ENCODE assay signal across 17 cellular contexts in genomic region chr16:86371083-86371803, GRCh38.
"Had no signal": no experiment of that assay in that cellular context is flagged by ENCODE, and none has a peak within 500 bp of the region (broad histone marks: within the 10 kb centered on the region; RNA-seq: fewer than 3 reads in every experiment).

No MANE protein-coding gene starts in this region.

- H3K36me3 Mint-ChIP-seq: type B pancreatic cell had no signal

- H3K27ac Mint-ChIP-seq: naive thymus-derived CD8-positive, alpha-beta T cell; type B pancreatic cell had no signal

- H3K4me3 Mint-ChIP-seq: naive thymus-derived CD8-positive, alpha-beta T cell; type B pancreatic cell had no signal

- H3K27ac ChIP-seq: coronary artery, heart left ventricle, neutrophil, right atrium auricular region, thyroid gland, vagina had no signal

- H3K4me1 Mint-ChIP-seq: naive thymus-derived CD8-positive, alpha-beta T cell had no signal

- H3K4me3 ChIP-seq: coronary artery, heart left ventricle, mucosa of descending colon, right atrium auricular region, smooth muscle cell, thyroid gland, vagina had no signal

- H3K4me1 ChIP-seq: heart left ventricle, right atrium auricular region, thyroid gland had no signal

- ATAC-seq: heart left ventricle; left colon; left ventricle myocardium superior; mucosa of descending colon; naive thymus-derived CD8-positive, alpha-beta T cell had no signal

- H3K36me3 ChIP-seq: heart left ventricle, neutrophil, right atrium auricular region, thyroid gland had no signal

- DNase-seq: effector CD4-positive, alpha-beta T cell; heart left ventricle; hippocampal formation; left colon; left ventricle myocardium superior; mucosa of descending colon; naive thymus-derived CD8-positive, alpha-beta T cell; stimulated activated CD4-positive, alpha-beta T cell treated with anti-CD3 and anti-CD28 coated beads, Interleukin-2, amount 100 ng/mL, for 48 hours; stimulated activated naive CD4-positive, alpha-beta T cell treated with Interleukin-2 at 50 U/mL for 16 hours; thyroid gland had no signal

- H3K4me2 ChIP-seq: smooth muscle cell had no signal

- FAIRE-seq: frontal cortex had no signal

- H3K9me3 ChIP-seq: neutrophil, thyroid gland had no signal

- H3K9me3 Mint-ChIP-seq: type B pancreatic cell had no signal

- H3K27me3 ChIP-seq: right atrium auricular region, thyroid gland, vagina had no signal
